In genomic region chr12:586318-587071, GRCh38 we compare ENCODE assay signal across 25 cellular contexts.
"Had no signal": no experiment of that assay in that cellular context is flagged by ENCODE, and none has a peak within 500 bp of the region (broad histone marks: within the 10 kb centered on the region; RNA-seq: fewer than 3 reads in every experiment).

No MANE protein-coding gene starts in this region.

- H3K4me3 ChIP-seq: adrenal gland, ascending aorta, lung, neural progenitor cell, tibial artery had no signal

- H2AFZ ChIP-seq: neural progenitor cell had no signal

- H3K27ac ChIP-seq: adrenal gland, ascending aorta, brain microvascular endothelial cell, neural progenitor cell, tibial artery, WERI-Rb-1 had no signal

- H3K4me2 ChIP-seq: neural progenitor cell had no signal

- H3K27ac Mint-ChIP-seq: activated CD4-positive, alpha-beta T cell treated with anti-CD3 and anti-CD28 coated beads, Interleukin-2, amount 10 ng/mL, durations not matched to agents 7 days and 5 days; activated CD8-positive, alpha-beta T cell treated with anti-CD3 and anti-CD28 coated beads for 36 hours; activated naive CD8-positive, alpha-beta T cell; naive thymus-derived CD8-positive, alpha-beta T cell; neural progenitor cell; T-cell; T-helper 2 cell treated with Interferon-gamma antibody and Interleukin-4, amounts not matched to agents 5 μg/mL and 100 μg/mL, for 36 hours had no signal

- H3K36me3 Mint-ChIP-seq: neural progenitor cell had no signal

- H3K4me1 Mint-ChIP-seq: stimulated activated naive CD8-positive, alpha-beta T cell treated with anti-CD3 and anti-CD28 coated beads, Interleukin-15, amount 100 ng/mL, for 72 hours; T-cell had no signal

- H3K9me3 ChIP-seq: adrenal gland, ascending aorta, tibial artery had no signal

- H3K27me3 ChIP-seq: adrenal gland, ascending aorta, brain microvascular endothelial cell, neural progenitor cell, tibial artery had no signal

- H3K4me3 Mint-ChIP-seq: activated CD4-positive, alpha-beta T cell treated with anti-CD3 and anti-CD28 coated beads, Interleukin-2, amount 10 ng/mL, durations not matched to agents 7 days and 5 days; activated CD8-positive, alpha-beta T cell treated with anti-CD3 and anti-CD28 coated beads for 36 hours; activated naive CD8-positive, alpha-beta T cell; naive thymus-derived CD8-positive, alpha-beta T cell; neural progenitor cell; stimulated activated naive CD8-positive, alpha-beta T cell treated with anti-CD3 and anti-CD28 coated beads, Interleukin-15, amount 100 ng/mL, for 72 hours; T-cell; T-helper 2 cell treated with Interferon-gamma antibody and Interleukin-4, amounts not matched to agents 5 μg/mL and 100 μg/mL, for 36 hours had no signal

- DNase-seq: activated CD4-positive, alpha-beta T cell treated with anti-CD3 and anti-CD28 coated beads, Interleukin-2, amount 10 ng/mL, durations not matched to agents 7 days and 5 days; activated CD4-positive, CD25-positive, alpha-beta regulatory T cell treated with anti-CD3 and anti-CD28 coated beads, Interleukin-2, amount 50 U/mL, for 72 hours; activated CD8-positive, alpha-beta T cell treated with anti-CD3 and anti-CD28 coated beads for 36 hours; activated gamma-delta T cell treated with Interleukin-2 at 50 U/mL for 16 hours; activated T-cell treated with anti-CD3 and anti-CD28 coated beads, Interleukin-2, amount 50 U/mL, for 1 hour; adrenal gland; brain microvascular endothelial cell; caudate nucleus; dermis blood vessel endothelial cell; effector memory CD4-positive, alpha-beta T cell; glutamatergic neuron; hypothalamus; left colon; naive thymus-derived CD8-positive, alpha-beta T cell; stimulated activated CD4-positive, alpha-beta T cell treated with anti-CD3 and anti-CD28 coated beads, Interleukin-4, amount 100 ng/mL, for 24 hours; stimulated activated naive CD8-positive, alpha-beta T cell treated with anti-CD3 and anti-CD28 coated beads, Interleukin-15, amount 100 ng/mL, for 72 hours; T-cell; WERI-Rb-1 had no signal

- H3K9me3 Mint-ChIP-seq: activated CD4-positive, alpha-beta T cell treated with anti-CD3 and anti-CD28 coated beads, Interleukin-2, amount 10 ng/mL, durations not matched to agents 7 days and 5 days; activated CD8-positive, alpha-beta T cell treated with anti-CD3 and anti-CD28 coated beads for 36 hours had no signal

- ATAC-seq: activated CD8-positive, alpha-beta T cell treated with anti-CD3 and anti-CD28 coated beads for 36 hours; esophagus mucosa; left colon; naive thymus-derived CD8-positive, alpha-beta T cell; stimulated activated naive CD8-positive, alpha-beta T cell treated with anti-CD3 and anti-CD28 coated beads, Interleukin-15, amount 100 ng/mL, for 72 hours; T-cell had no signal

- H3K36me3 ChIP-seq: adrenal gland, ascending aorta, brain microvascular endothelial cell, neural progenitor cell, tibial artery, WERI-Rb-1 had no signal

- H3K27me3 Mint-ChIP-seq: activated CD4-positive, alpha-beta T cell treated with anti-CD3 and anti-CD28 coated beads, Interleukin-2, amount 10 ng/mL, durations not matched to agents 7 days and 5 days; activated CD8-positive, alpha-beta T cell treated with anti-CD3 and anti-CD28 coated beads for 36 hours; activated naive CD8-positive, alpha-beta T cell; naive thymus-derived CD8-positive, alpha-beta T cell; stimulated activated naive CD8-positive, alpha-beta T cell treated with anti-CD3 and anti-CD28 coated beads, Interleukin-15, amount 100 ng/mL, for 72 hours; T-cell had no signal

- H3K4me1 ChIP-seq: neural progenitor cell, tibial artery had no signal
